Comparison of ENCODE assay signal across 22 cellular contexts in the genomic region with DNA sequence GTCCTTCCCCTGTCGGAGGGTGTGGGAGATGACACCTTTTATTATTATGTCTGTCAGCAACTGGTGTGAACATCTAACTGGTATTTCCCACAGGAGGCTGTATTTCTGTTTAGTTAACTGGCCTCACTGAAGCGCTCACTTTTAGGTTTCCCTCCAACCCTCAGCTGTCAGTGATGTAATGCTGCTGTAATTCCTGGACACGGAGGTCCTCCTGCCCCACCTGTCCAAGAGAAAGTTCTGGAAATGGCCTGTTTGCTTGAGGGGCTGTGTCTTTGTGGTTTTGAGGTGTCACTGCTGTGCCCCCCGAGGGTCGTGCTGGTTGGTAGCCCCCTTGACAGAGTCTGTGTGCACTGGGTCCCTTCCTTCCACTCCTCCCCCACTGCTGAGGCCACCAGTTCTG. TPM values are rescaled to one million over a fixed set of nuclear protein-coding genes. Genes with fewer than 3 reads are reported as not detected.
"Had no signal": no experiment of that assay in that cellular context is flagged by ENCODE, and none has a peak within 500 bp of the region (broad histone marks: within the 10 kb centered on the region; RNA-seq: fewer than 3 reads in every experiment).

No MANE protein-coding gene starts in this region.

- H3K9ac ChIP-seq: neural progenitor cell, parathyroid adenoma had no signal

- H3K9me3 Mint-ChIP-seq: memory B cell; mesothelial cell of epicardium; natural killer cell treated with Interleukin-12 subunit alpha and Interleukin-12 subunit beta and Interleukin-15 and Interleukin-18, amount 100 ng/mL, for 72 hours; neural progenitor cell; stimulated activated naive B cell treated with anti-CD40 and anti-IgM and Interleukin-4, amounts not matched to agents 10 μg/mL and 1 μg/mL and 100 μg/mL, for 72 hours; stimulated activated naive CD8-positive, alpha-beta T cell treated with anti-CD3 and anti-CD28 coated beads, Interleukin-15, amount 100 ng/mL, for 72 hours had no signal

- H3K36me3 Mint-ChIP-seq: memory B cell; mesothelial cell of epicardium; natural killer cell treated with Interleukin-12 subunit alpha and Interleukin-12 subunit beta and Interleukin-15 and Interleukin-18, amount 100 ng/mL, for 72 hours; neural progenitor cell; stimulated activated naive B cell treated with anti-CD40 and anti-IgM and Interleukin-4, amounts not matched to agents 10 μg/mL and 1 μg/mL and 100 μg/mL, for 72 hours had no signal

- H3K4me1 Mint-ChIP-seq: memory B cell had no signal

- H2AFZ ChIP-seq: neural progenitor cell, parathyroid adenoma had no signal

- H3K4me3 Mint-ChIP-seq: memory B cell; mesothelial cell of epicardium; natural killer cell treated with Interleukin-12 subunit alpha and Interleukin-12 subunit beta and Interleukin-15 and Interleukin-18, amount 100 ng/mL, for 72 hours; neural progenitor cell; stimulated activated naive B cell treated with anti-CD40 and anti-IgM and Interleukin-4, amounts not matched to agents 10 μg/mL and 1 μg/mL and 100 μg/mL, for 72 hours; stimulated activated naive CD8-positive, alpha-beta T cell treated with anti-CD3 and anti-CD28 coated beads, Interleukin-15, amount 100 ng/mL, for 72 hours had no signal

- H3K4me1 ChIP-seq: lower lobe of right lung, parathyroid adenoma, right lobe of liver, transverse colon had no signal

- H3K27ac Mint-ChIP-seq: memory B cell; mesothelial cell of epicardium; natural killer cell treated with Interleukin-12 subunit alpha and Interleukin-12 subunit beta and Interleukin-15 and Interleukin-18, amount 100 ng/mL, for 72 hours; neural progenitor cell; stimulated activated naive B cell treated with anti-CD40 and anti-IgM and Interleukin-4, amounts not matched to agents 10 μg/mL and 1 μg/mL and 100 μg/mL, for 72 hours; stimulated activated naive CD8-positive, alpha-beta T cell treated with anti-CD3 and anti-CD28 coated beads, Interleukin-15, amount 100 ng/mL, for 72 hours had no signal

- H3K27ac ChIP-seq: gastrocnemius medialis, lower lobe of right lung, neural progenitor cell, parathyroid adenoma, psoas muscle, right lobe of liver, testis, transverse colon had no signal

- H3K4me3 ChIP-seq: gastrocnemius medialis, lower lobe of right lung, neural progenitor cell, psoas muscle, right lobe of liver, testis, transverse colon had no signal

- H3K27me3 ChIP-seq: gastrocnemius medialis, neural progenitor cell, right lobe of liver, testis, transverse colon had no signal

- H3K36me3 ChIP-seq: gastrocnemius medialis, lower lobe of right lung, neural progenitor cell, right lobe of liver, transverse colon had no signal

- H3K4me2 ChIP-seq: neural progenitor cell had no signal

- DNase-seq: cortex of kidney; dorsolateral prefrontal cortex; effector CD8-positive, alpha-beta T cell; gastrocnemius medialis; islet precursor cell; lower lobe of right lung; occipital lobe; retina; right lobe of liver; stimulated activated CD4-positive, alpha-beta T cell treated with anti-CD3 and anti-CD28 coated beads, Interleukin-2, amount 100 ng/mL, for 24 hours; stimulated activated CD4-positive, alpha-beta T cell treated with anti-CD3 and anti-CD28 coated beads, Interleukin-4, amount 100 ng/mL, for 4 hours; stimulated activated naive B cell treated with anti-CD40 and anti-IgM and Interleukin-4, amounts not matched to agents 10 μg/mL and 1 μg/mL and 100 μg/mL, for 72 hours; stimulated activated naive CD8-positive, alpha-beta T cell treated with anti-CD3 and anti-CD28 coated beads, Interleukin-15, amount 100 ng/mL, for 72 hours; testis; transverse colon had no signal

- H3K79me2 ChIP-seq: parathyroid adenoma had no signal

- H3K9me3 ChIP-seq: gastrocnemius medialis, lower lobe of right lung, psoas muscle, right lobe of liver, testis, transverse colon had no signal

RNA-seq across cellular contexts. Expression of a gene that starts 11.5 kb away (rescaled TPM):
- total RNA-seq: esophagus mucosa; natural killer cell treated with Interleukin-12 subunit alpha and Interleukin-12 subunit beta and Interleukin-15 and Interleukin-18, amount 100 ng/mL, for 72 hours had no signal
